ENCODE assay signal across 1 cellular context in genomic region chr12:89247541-89247942, GRCh38.
TF ChIP-seq lines count a peak whose summit lies in the region.

No MANE protein-coding gene starts in this region.

TF ChIP-seq in HepG2, 621 proteins besides CTCF, POLR2A, EP300 and RAD21 (continued from another document):
- TF ChIP-seq, protein P1, sequence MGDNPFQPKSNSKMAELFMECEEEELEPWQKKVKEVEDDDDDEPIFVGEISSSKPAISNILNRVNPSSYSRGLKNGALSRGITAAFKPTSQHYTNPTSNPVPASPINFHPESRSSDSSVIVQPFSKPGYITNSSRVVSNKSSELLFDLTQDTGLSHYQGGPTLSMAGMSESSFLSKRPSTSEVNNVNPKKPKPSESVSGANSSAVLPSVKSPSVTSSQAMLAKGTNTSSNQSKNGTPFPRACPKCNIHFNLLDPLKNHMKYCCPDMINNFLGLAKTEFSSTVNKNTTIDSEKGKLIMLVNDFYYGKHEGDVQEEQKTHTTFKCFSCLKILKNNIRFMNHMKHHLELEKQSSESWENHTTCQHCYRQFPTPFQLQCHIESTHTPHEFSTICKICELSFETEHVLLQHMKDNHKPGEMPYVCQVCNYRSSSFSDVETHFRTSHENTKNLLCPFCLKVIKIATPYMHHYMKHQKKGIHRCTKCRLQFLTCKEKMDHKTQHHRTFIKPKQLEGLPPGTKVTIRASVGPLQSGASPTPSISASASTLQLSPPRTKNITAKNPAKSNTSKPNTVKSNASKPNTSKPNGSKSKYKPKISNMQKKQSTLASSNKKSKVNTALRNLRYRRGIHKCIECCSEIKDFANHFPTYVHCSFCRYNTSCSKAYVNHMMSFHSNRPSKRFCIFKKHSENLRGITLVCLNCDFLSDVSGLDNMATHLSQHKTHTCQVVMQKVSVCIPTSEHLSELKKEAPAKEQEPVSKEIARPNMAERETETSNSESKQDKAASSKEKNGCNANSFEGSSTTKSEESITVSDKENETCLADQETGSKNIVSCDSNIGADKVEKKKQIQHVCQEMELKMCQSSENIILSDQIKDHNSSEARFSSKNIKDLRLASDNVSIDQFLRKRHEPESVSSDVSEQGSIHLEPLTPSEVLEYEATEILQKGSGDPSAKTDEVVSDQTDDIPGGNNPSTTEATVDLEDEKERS (CRISPR knock-in tag; IDR thresholded peaks at IDR 0.05), result no peak
- TF ChIP-seq MED1 (CRISPR knock-in tag; IDR thresholded peaks at IDR 0.05) (peak; percentile 40; the same call in 1 of the 2 replicates), ZNF432 (CRISPR knock-in tag; IDR thresholded peaks at IDR 0.05; ENCODE audit: borderline replicate concordance) (no peak), ZNF800 (CRISPR knock-in tag; IDR thresholded peaks at IDR 0.05) (no peak), SOX13 (IDR thresholded peaks at IDR 0.05) (no peak), SOX13 (CRISPR knock-in tag; conservative IDR thresholded peaks at IDR 0.05 in 1 of 2, IDR thresholded peaks at IDR 0.05 in 1 of 2) (peak in 1 of 2 experiments; percentile 63; a peak in 1 of 4 replicates), ZNF784 (CRISPR knock-in tag; IDR thresholded peaks at IDR 0.05; ENCODE audit: borderline replicate concordance) (no peak), ZNF691 (CRISPR knock-in tag; IDR thresholded peaks at IDR 0.05; ENCODE audit: borderline replicate concordance, low read depth) (no peak), JARID2 (CRISPR knock-in tag; IDR thresholded peaks at IDR 0.05; ENCODE audit: insufficient replicate concordance) (no peak), SNAPC5 (CRISPR knock-in tag; IDR thresholded peaks at IDR 0.05; ENCODE audit: borderline replicate concordance) (no peak), MED13 (CRISPR knock-in tag; IDR thresholded peaks at IDR 0.05) (no peak), TSC22D2 (CRISPR knock-in tag; IDR thresholded peaks at IDR 0.05; ENCODE audit: borderline replicate concordance) (no peak), POGZ (CRISPR knock-in tag; IDR thresholded peaks at IDR 0.05) (no peak), ZSCAN21 (CRISPR knock-in tag; IDR thresholded peaks at IDR 0.05; ENCODE audit: borderline replicate concordance) (no peak), ELF3 (CRISPR knock-in tag; IDR thresholded peaks at IDR 0.05) (peak; percentile 76), FOXA3 (CRISPR knock-in tag; IDR thresholded peaks at IDR 0.05) (peak; percentile 63), FOXP4 (CRISPR knock-in tag; IDR thresholded peaks at IDR 0.05) (0 out of 2 replicates have a peak, but pooled peaks have one; percentile 21), RBAK (CRISPR knock-in tag; IDR thresholded peaks at IDR 0.05) (no peak), ZNF205 (CRISPR knock-in tag; IDR thresholded peaks at IDR 0.05) (no peak), HNRNPUL1 (IDR thresholded peaks at IDR 0.05; ENCODE audit: low read depth, low read length) (no peak), ARNTL (CRISPR knock-in tag; IDR thresholded peaks at IDR 0.05) (no peak), ZNF674 (CRISPR knock-in tag; IDR thresholded peaks at IDR 0.05; ENCODE audit: low read depth) (no peak), LBX2 (CRISPR knock-in tag; IDR thresholded peaks at IDR 0.05; ENCODE audit: borderline replicate concordance) (no peak)
- TF ChIP-seq, protein P2, sequence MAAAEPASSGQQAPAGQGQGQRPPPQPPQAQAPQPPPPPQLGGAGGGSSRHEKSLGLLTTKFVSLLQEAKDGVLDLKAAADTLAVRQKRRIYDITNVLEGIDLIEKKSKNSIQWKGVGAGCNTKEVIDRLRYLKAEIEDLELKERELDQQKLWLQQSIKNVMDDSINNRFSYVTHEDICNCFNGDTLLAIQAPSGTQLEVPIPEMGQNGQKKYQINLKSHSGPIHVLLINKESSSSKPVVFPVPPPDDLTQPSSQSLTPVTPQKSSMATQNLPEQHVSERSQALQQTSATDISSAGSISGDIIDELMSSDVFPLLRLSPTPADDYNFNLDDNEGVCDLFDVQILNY (CRISPR knock-in tag; conservative IDR thresholded peaks at IDR 0.05), result no peak
- TF ChIP-seq, protein P3, sequence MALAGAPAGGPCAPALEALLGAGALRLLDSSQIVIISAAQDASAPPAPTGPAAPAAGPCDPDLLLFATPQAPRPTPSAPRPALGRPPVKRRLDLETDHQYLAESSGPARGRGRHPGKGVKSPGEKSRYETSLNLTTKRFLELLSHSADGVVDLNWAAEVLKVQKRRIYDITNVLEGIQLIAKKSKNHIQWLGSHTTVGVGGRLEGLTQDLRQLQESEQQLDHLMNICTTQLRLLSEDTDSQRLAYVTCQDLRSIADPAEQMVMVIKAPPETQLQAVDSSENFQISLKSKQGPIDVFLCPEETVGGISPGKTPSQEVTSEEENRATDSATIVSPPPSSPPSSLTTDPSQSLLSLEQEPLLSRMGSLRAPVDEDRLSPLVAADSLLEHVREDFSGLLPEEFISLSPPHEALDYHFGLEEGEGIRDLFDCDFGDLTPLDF (CRISPR knock-in tag; IDR thresholded peaks at IDR 0.05), result no peak
TF ChIP-seq in HepG2: peak in this region for 19.
